ENCODE assay signal across 1 cellular context in the genomic region with DNA sequence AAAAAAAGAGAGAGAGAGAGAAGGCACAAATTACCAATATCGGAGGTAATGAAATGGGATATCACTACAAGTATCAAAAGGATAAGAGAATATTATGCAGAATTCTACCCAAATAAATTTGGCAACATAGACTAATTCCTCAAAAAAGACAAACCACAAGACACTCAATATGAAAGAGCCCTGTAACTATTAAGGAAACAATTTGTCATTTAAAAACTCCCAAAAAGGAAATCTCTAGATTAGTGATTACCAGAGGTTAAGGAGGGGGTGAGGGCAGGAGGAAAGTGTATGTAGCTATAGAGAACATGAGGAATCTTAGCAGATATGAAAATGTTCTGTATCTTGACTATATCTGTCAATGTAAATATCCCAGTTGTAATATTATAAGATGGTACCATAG.
TF ChIP-seq lines count a peak whose summit lies in the region.

No MANE protein-coding gene starts in this region.

TF ChIP-seq in GM12878, 131 proteins besides CTCF, POLR2A, EP300 and RAD21 (continued from another document):
- TF ChIP-seq FOXM1 (IDR thresholded peaks at IDR 0.05; ENCODE audit: low read depth, low read length) (peak; percentile 98), TBL1XR1 (IDR thresholded peaks at IDR 0.05; ENCODE audit: low read depth, low read length) (peak; percentile 99), NRF1 (conservative IDR thresholded peaks at IDR 0.05; ENCODE audit: low read depth, low read length) (no peak), TARDBP (IDR thresholded peaks at IDR 0.05; ENCODE audit: borderline replicate concordance) (no peak), PML (IDR thresholded peaks at IDR 0.05; ENCODE audit: low read length) (peak; percentile 76; the same call in 1 of the 2 replicates), ZNF217 (IDR thresholded peaks at IDR 0.05) (peak; percentile 96), ZZZ3 (IDR thresholded peaks at IDR 0.05; ENCODE audit: control insufficient read depth, insufficient read length, low read depth) (no peak), NR2F1 (conservative IDR thresholded peaks at IDR 0.05) (peak; percentile 91), ETV6 (conservative IDR thresholded peaks at IDR 0.05 in 1 of 2, IDR thresholded peaks at IDR 0.05 in 1 of 2; ENCODE audit: borderline replicate concordance in 1 of 2, low read depth in 1 of 2) (peak in 1 of 2 experiments; percentile 85; a peak in 2 of 4 replicates), TCF12 (IDR thresholded peaks at IDR 0.05; ENCODE audit: low read depth, low read length) (no peak), ATF7 (IDR thresholded peaks at IDR 0.05; ENCODE audit: low read depth) (peak; percentile 57), JUND (IDR thresholded peaks at IDR 0.05; ENCODE audit: low read depth, low read length) (no peak), SMC3 (IDR thresholded peaks at IDR 0.05; ENCODE audit: borderline replicate concordance, low read length) (no peak), SIX5 (IDR thresholded peaks at IDR 0.05; ENCODE audit: low read depth, low read length, severe bottlenecking) (no peak), NR2C2 (IDR thresholded peaks at IDR 0.05; ENCODE audit: borderline replicate concordance, control insufficient read depth, insufficient read length, low read depth) (no peak), MTA3 (IDR thresholded peaks at IDR 0.05; ENCODE audit: borderline replicate concordance, low read length) (peak; percentile 99), RELA (IDR thresholded peaks at IDR 0.05; ENCODE audit: borderline replicate concordance, partially characterized antibody) (no peak), CREB1 (IDR thresholded peaks at IDR 0.05; ENCODE audit: low read depth) (peak; percentile 61; the same call in 1 of the 2 replicates), SMARCA5 (IDR thresholded peaks at IDR 0.05) (no peak), IRF4 (IDR thresholded peaks at IDR 0.05; ENCODE audit: low read depth, low read length) (peak; percentile 89; the same call in 1 of the 2 replicates)
- TF ChIP-seq, protein P1, sequence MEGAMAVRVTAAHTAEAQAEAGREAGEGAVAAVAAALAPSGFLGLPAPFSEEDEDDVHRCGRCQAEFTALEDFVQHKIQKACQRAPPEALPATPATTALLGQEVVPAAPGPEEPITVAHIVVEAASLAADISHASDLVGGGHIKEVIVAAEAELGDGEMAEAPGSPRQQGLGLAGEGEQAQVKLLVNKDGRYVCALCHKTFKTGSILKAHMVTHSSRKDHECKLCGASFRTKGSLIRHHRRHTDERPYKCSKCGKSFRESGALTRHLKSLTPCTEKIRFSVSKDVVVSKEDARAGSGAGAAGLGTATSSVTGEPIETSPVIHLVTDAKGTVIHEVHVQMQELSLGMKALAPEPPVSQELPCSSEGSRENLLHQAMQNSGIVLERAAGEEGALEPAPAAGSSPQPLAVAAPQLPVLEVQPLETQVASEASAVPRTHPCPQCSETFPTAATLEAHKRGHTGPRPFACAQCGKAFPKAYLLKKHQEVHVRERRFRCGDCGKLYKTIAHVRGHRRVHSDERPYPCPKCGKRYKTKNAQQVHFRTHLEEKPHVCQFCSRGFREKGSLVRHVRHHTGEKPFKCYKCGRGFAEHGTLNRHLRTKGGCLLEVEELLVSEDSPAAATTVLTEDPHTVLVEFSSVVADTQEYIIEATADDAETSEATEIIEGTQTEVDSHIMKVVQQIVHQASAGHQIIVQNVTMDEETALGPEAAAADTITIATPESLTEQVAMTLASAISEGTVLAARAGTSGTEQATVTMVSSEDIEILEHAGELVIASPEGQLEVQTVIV (IDR thresholded peaks at IDR 0.05; ENCODE audit: borderline replicate concordance, partially characterized antibody), result no peak
- TF ChIP-seq, protein P2, sequence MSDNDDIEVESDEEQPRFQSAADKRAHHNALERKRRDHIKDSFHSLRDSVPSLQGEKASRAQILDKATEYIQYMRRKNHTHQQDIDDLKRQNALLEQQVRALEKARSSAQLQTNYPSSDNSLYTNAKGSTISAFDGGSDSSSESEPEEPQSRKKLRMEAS (IDR thresholded peaks at IDR 0.05; ENCODE audit: low read depth, low read length), result no peak
- TF ChIP-seq, protein P3, sequence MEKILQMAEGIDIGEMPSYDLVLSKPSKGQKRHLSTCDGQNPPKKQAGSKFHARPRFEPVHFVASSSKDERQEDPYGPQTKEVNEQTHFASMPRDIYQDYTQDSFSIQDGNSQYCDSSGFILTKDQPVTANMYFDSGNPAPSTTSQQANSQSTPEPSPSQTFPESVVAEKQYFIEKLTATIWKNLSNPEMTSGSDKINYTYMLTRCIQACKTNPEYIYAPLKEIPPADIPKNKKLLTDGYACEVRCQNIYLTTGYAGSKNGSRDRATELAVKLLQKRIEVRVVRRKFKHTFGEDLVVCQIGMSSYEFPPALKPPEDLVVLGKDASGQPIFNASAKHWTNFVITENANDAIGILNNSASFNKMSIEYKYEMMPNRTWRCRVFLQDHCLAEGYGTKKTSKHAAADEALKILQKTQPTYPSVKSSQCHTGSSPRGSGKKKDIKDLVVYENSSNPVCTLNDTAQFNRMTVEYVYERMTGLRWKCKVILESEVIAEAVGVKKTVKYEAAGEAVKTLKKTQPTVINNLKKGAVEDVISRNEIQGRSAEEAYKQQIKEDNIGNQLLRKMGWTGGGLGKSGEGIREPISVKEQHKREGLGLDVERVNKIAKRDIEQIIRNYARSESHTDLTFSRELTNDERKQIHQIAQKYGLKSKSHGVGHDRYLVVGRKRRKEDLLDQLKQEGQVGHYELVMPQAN (conservative IDR thresholded peaks at IDR 0.05), result no peak
- TF ChIP-seq, protein P4, sequence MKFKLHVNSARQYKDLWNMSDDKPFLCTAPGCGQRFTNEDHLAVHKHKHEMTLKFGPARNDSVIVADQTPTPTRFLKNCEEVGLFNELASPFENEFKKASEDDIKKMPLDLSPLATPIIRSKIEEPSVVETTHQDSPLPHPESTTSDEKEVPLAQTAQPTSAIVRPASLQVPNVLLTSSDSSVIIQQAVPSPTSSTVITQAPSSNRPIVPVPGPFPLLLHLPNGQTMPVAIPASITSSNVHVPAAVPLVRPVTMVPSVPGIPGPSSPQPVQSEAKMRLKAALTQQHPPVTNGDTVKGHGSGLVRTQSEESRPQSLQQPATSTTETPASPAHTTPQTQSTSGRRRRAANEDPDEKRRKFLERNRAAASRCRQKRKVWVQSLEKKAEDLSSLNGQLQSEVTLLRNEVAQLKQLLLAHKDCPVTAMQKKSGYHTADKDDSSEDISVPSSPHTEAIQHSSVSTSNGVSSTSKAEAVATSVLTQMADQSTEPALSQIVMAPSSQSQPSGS (IDR thresholded peaks at IDR 0.05; ENCODE audit: low read length), result peak; percentile 97
- TF ChIP-seq, protein P5, sequence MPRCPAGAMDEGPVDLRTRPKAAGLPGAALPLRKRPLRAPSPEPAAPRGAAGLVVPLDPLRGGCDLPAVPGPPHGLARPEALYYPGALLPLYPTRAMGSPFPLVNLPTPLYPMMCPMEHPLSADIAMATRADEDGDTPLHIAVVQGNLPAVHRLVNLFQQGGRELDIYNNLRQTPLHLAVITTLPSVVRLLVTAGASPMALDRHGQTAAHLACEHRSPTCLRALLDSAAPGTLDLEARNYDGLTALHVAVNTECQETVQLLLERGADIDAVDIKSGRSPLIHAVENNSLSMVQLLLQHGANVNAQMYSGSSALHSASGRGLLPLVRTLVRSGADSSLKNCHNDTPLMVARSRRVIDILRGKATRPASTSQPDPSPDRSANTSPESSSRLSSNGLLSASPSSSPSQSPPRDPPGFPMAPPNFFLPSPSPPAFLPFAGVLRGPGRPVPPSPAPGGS (IDR thresholded peaks at IDR 0.05; ENCODE audit: borderline replicate concordance, insufficient read depth, low read depth, low read length, poor library complexity, severe bottlenecking), result peak; percentile 75
- TF ChIP-seq, protein P6, sequence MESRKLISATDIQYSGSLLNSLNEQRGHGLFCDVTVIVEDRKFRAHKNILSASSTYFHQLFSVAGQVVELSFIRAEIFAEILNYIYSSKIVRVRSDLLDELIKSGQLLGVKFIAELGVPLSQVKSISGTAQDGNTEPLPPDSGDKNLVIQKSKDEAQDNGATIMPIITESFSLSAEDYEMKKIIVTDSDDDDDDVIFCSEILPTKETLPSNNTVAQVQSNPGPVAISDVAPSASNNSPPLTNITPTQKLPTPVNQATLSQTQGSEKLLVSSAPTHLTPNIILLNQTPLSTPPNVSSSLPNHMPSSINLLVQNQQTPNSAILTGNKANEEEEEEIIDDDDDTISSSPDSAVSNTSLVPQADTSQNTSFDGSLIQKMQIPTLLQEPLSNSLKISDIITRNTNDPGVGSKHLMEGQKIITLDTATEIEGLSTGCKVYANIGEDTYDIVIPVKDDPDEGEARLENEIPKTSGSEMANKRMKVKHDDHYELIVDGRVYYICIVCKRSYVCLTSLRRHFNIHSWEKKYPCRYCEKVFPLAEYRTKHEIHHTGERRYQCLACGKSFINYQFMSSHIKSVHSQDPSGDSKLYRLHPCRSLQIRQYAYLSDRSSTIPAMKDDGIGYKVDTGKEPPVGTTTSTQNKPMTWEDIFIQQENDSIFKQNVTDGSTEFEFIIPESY (IDR thresholded peaks at IDR 0.05), result no peak
- TF ChIP-seq, protein P7, sequence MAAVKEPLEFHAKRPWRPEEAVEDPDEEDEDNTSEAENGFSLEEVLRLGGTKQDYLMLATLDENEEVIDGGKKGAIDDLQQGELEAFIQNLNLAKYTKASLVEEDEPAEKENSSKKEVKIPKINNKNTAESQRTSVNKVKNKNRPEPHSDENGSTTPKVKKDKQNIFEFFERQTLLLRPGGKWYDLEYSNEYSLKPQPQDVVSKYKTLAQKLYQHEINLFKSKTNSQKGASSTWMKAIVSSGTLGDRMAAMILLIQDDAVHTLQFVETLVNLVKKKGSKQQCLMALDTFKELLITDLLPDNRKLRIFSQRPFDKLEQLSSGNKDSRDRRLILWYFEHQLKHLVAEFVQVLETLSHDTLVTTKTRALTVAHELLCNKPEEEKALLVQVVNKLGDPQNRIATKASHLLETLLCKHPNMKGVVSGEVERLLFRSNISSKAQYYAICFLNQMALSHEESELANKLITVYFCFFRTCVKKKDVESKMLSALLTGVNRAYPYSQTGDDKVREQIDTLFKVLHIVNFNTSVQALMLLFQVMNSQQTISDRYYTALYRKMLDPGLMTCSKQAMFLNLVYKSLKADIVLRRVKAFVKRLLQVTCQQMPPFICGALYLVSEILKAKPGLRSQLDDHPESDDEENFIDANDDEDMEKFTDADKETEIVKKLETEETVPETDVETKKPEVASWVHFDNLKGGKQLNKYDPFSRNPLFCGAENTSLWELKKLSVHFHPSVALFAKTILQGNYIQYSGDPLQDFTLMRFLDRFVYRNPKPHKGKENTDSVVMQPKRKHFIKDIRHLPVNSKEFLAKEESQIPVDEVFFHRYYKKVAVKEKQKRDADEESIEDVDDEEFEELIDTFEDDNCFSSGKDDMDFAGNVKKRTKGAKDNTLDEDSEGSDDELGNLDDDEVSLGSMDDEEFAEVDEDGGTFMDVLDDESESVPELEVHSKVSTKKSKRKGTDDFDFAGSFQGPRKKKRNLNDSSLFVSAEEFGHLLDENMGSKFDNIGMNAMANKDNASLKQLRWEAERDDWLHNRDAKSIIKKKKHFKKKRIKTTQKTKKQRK (IDR thresholded peaks at IDR 0.05; ENCODE audit: low read depth, low read length), result no peak
